In the genomic region with DNA sequence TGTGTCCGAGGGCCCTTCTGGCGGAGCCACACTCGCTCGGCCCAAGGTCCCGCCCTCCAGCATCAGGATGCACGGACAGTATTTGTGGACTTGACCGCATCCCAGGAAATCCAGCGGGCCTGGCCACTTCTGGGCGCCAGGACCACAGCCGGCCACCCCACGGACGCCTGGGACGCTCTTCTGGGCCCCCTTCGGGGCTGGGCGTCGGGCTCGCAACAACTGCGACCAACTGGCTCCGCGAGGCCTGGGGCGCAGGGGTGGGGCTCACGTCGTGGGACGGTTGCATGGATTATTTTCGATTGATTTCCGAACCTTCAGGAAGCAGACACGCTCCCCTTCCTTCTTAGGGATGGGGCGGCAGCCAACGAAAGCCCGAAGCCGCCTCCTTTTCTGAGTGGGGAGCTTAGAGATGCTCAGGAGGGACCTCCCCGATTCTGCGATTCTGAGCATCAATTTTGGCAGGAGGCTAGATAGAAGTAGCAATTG, we compare ENCODE assay signal across 8 cellular contexts.
A peak's percentile ranks its signal among the peaks of the same experiment; 100 is the strongest.
DNase-seq lines count a peak whose midpoint lies in the region; ATAC-seq and TF ChIP-seq lines count a peak whose summit lies in the region.

No MANE protein-coding gene starts in this region.

- H3K9ac ChIP-seq in parathyroid adenoma, result no peak overlapping the region

- H3K9me3 ChIP-seq in parathyroid adenoma (ENCODE audit: control insufficient read depth, low read length), result no peaks in the 10 kb centered on the region

- H3K4me2 ChIP-seq in parathyroid adenoma (ENCODE audit: low read length), result peak overlapping the region; percentile 66

- TF ChIP-seq CTCF in parathyroid adenoma (IDR thresholded peaks at IDR 0.05), result no peak

- ATAC-seq in HG03378 (IDR thresholded peaks at IDR 0.05; ENCODE audit: unreplicated experiment), result peak; percentile 25

- peak; percentile 39 for DNase-seq in activated CD4-positive, alpha-beta T cell treated with anti-CD3 and anti-CD28 coated beads for 48 hours
- DNase-seq in activated CD4-positive, alpha-beta T cell treated with anti-CD3 and anti-CD28 coated beads for 4 hours, result no peak
- DNase-seq in activated T-cell treated with anti-CD3 and anti-CD28 coated beads, Interleukin-2, amount 50 U/mL, for 48 hours, result peak; percentile 55 to 57
- DNase-seq in globus pallidus (ENCODE audit: low spot score), result peak; percentile 23
- DNase-seq in NCI-H345 (lab: John Stamatoyannopoulos, UW), result no peak
- DNase-seq in ecto neural progenitor cell (ENCODE audit: low spot score), result no peak

- no peaks in the 10 kb centered on the region for H3K36me3 ChIP-seq in parathyroid adenoma (ENCODE audit: control insufficient read depth, insufficient read depth, low read length)

- H2AFZ ChIP-seq in parathyroid adenoma, result peak overlapping the region; percentile 98

- H3K4me3 ChIP-seq in parathyroid adenoma (ENCODE audit: low read depth, low read length), result peak overlapping the region; percentile 79

- H3K27me3 ChIP-seq in parathyroid adenoma (ENCODE audit: control insufficient read depth, insufficient read depth, low read length), result no peaks in the 10 kb centered on the region

- peak overlapping the region; percentile 85 for H3K27ac ChIP-seq in parathyroid adenoma

- peaks cover 5% of the 10 kb centered on the region for H3K79me2 ChIP-seq in parathyroid adenoma

- H3K4me1 ChIP-seq in parathyroid adenoma, result peaks cover 3% of the 10 kb centered on the region

Comparison
In these comparisons a context has a peak if more than half of its experiments do, and no peak if none do; other contexts are left out.
1. DNase-seq: peak in activated CD4-positive, alpha-beta T cell treated with anti-CD3 and anti-CD28 coated beads for 48 hours (single experiment), activated T-cell treated with anti-CD3 and anti-CD28 coated beads, Interleukin-2, amount 50 U/mL, for 48 hours (2 of 2) and globus pallidus (single experiment); none in activated CD4-positive, alpha-beta T cell treated with anti-CD3 and anti-CD28 coated beads for 4 hours (0 of 2), NCI-H345 (single experiment) and ecto neural progenitor cell (single experiment).